ENCODE assay signal across 8 cellular contexts in genomic region chr22:20463324-20464095, GRCh38. TPM values are rescaled to one million over a fixed set of nuclear protein-coding genes. Genes with fewer than 3 reads are reported as not detected.
DNase-seq lines count a peak whose midpoint lies in the region; ATAC-seq and TF ChIP-seq lines count a peak whose summit lies in the region.

No MANE protein-coding gene starts in this region.

- 0 out of 2 replicates have a peak overlapping the region, but pooled peaks have one; percentile 9 for H3K4me3 ChIP-seq in BLaER1
- no peak overlapping the region for H3K4me3 ChIP-seq in sigmoid colon

- 39 to 80% methylated on average over 2 of the region's 2 CpGs for WGBS in sigmoid colon, 2 donors

- intact Hi-C loops in sigmoid colon (cut with DNase I), result no loop called here

- H3K27me3 ChIP-seq in BLaER1, result no peaks in the 10 kb centered on the region
- no peaks in the 10 kb centered on the region for H3K27me3 ChIP-seq in sigmoid colon

- peaks cover 42% of the 10 kb centered on the region for H3K4me1 ChIP-seq in BLaER1
- H3K4me1 ChIP-seq in sigmoid colon, result peaks cover 0 to 6% (median 2%) of the 10 kb centered on the region in 4 donors

- peak overlapping the region; percentile 59 for H3K4me3 Mint-ChIP-seq in activated CD4-positive, alpha-beta T cell treated with anti-CD3 and anti-CD28 coated beads, Interleukin-2, amount 10 ng/mL, durations not matched to agents 7 days and 5 days
- H3K4me3 Mint-ChIP-seq in immature natural killer cell, result peak overlapping the region; percentile 38 to 83 (median 69)

- no peaks in the 10 kb centered on the region for H4K20me1 ChIP-seq in BLaER1

- peak overlapping the region; percentile 76 for H3K4me2 ChIP-seq in BLaER1

- no peaks in the 10 kb centered on the region for H3K9me3 ChIP-seq in BLaER1
- no peaks in the 10 kb centered on the region for H3K9me3 ChIP-seq in KOPT-K1 (ENCODE audit: insufficient read depth, low read length, poor library complexity, severe bottlenecking)
- H3K9me3 ChIP-seq in sigmoid colon, result no peaks in the 10 kb centered on the region

- DNase-seq in activated CD4-positive, alpha-beta T cell treated with anti-CD3 and anti-CD28 coated beads, Interleukin-2, amount 10 ng/mL, durations not matched to agents 7 days and 5 days, result peak; percentile 57
- DNase-seq in immature natural killer cell, result peak; percentile 18 to 40 (median 27)
- no peak for DNase-seq in sigmoid colon
- no peak for DNase-seq in SHP77 (lab: John Stamatoyannopoulos, UW)
- DNase-seq in NCI-H2081 (lab: John Stamatoyannopoulos, UW), result no peak

- H3K36me3 Mint-ChIP-seq in activated CD4-positive, alpha-beta T cell treated with anti-CD3 and anti-CD28 coated beads, Interleukin-2, amount 10 ng/mL, durations not matched to agents 7 days and 5 days (ENCODE audit: low read depth), result peaks cover 55% of the 10 kb centered on the region
- peaks cover 6 to 28% (median 8%) of the 10 kb centered on the region in 3 donors for H3K36me3 Mint-ChIP-seq in immature natural killer cell

- H3K9ac ChIP-seq in BLaER1, result no peak overlapping the region; the same call in 1 of the 2 replicates

- peak overlapping the region; percentile 74 for H3K27ac ChIP-seq in BLaER1
- H3K27ac ChIP-seq in KOPT-K1 (ENCODE audit: low read depth, low read length, poor library complexity, severe bottlenecking), result peak overlapping the region; percentile 71
- H3K27ac ChIP-seq in sigmoid colon, result peak overlapping the region in 1 of 4 donors; percentile 11

- CTCF ChIA-PET in activated CD4-positive, alpha-beta T cell treated with anti-CD3 and anti-CD28 coated beads, Interleukin-2, amount 10 ng/mL, durations not matched to agents 7 days and 5 days (lab: Charles Lee), result interaction anchor here (0.6 to 2.1 kb wide), 7 partner anchors 10 to 106 kb away, joined by 3 to 10 read pairs (median 4); no protein-coding TSS in a partner anchor

- no peaks in the 10 kb centered on the region for H3K9me3 Mint-ChIP-seq in activated CD4-positive, alpha-beta T cell treated with anti-CD3 and anti-CD28 coated beads, Interleukin-2, amount 10 ng/mL, durations not matched to agents 7 days and 5 days
- H3K9me3 Mint-ChIP-seq in immature natural killer cell, result no peaks in the 10 kb centered on the region

- ATAC-seq in HG03439 (IDR thresholded peaks at IDR 0.05; ENCODE audit: unreplicated experiment), result no peak

- peak overlapping the region; percentile 100 for H3K27ac Mint-ChIP-seq in activated CD4-positive, alpha-beta T cell treated with anti-CD3 and anti-CD28 coated beads, Interleukin-2, amount 10 ng/mL, durations not matched to agents 7 days and 5 days
- peak overlapping the region; percentile 77 to 96 (median 95) for H3K27ac Mint-ChIP-seq in immature natural killer cell

- H3K27me3 Mint-ChIP-seq in activated CD4-positive, alpha-beta T cell treated with anti-CD3 and anti-CD28 coated beads, Interleukin-2, amount 10 ng/mL, durations not matched to agents 7 days and 5 days, result no peaks in the 10 kb centered on the region
- no peaks in the 10 kb centered on the region for H3K27me3 Mint-ChIP-seq in immature natural killer cell (ENCODE audit: low read depth in 3 of 3)

- H3K4me1 Mint-ChIP-seq in activated CD4-positive, alpha-beta T cell treated with anti-CD3 and anti-CD28 coated beads, Interleukin-2, amount 10 ng/mL, durations not matched to agents 7 days and 5 days, result peaks cover 60% of the 10 kb centered on the region
- H3K4me1 Mint-ChIP-seq in immature natural killer cell, result peaks cover 37 to 43% of the 10 kb centered on the region in 2 donors

- H3K36me3 ChIP-seq in BLaER1 (peaks cover 45% of the 10 kb centered on the region), KOPT-K1 (ENCODE audit: insufficient read depth, low read length) (peaks cover 14% of the 10 kb centered on the region), sigmoid colon (peaks cover 0 to 55% (median 15%) of the 10 kb centered on the region in 4 donors)

- no peak for TF ChIP-seq CTCF in sigmoid colon (IDR thresholded peaks at IDR 0.05)

- POLR2A ChIA-PET in activated CD4-positive, alpha-beta T cell treated with anti-CD3 and anti-CD28 coated beads, Interleukin-2, amount 10 ng/mL, durations not matched to agents 7 days and 5 days (lab: Charles Lee), result interaction anchor here (0.6 to 0.9 kb wide), 3 partner anchors 11 to 32 kb away, joined by 3 to 8 read pairs (median 3); partner anchors contain the start of gene KLHL22

- TF ChIP-seq POLR2A in sigmoid colon (IDR thresholded peaks at IDR 0.05), result no peak

- no peak for TF ChIP-seq EP300 in sigmoid colon (IDR thresholded peaks at IDR 0.05)

RNA-seq across cellular contexts. Expression of gene SCARF2, which starts 25.9 kb away (rescaled TPM):
- total RNA-seq in activated CD4-positive, alpha-beta T cell treated with anti-CD3 and anti-CD28 coated beads, Interleukin-2, amount 10 ng/mL, durations not matched to agents 7 days and 5 days, result 1 to 10 TPM; 1.1 to 1.2 TPM
- polyA plus RNA-seq in immature natural killer cell (under 1 TPM in 1 of 3 donors, not detected in 2; 0.48 TPM), sigmoid colon (1 to 10 TPM in 1 of 3 donors, under 1 TPM in 2; under 0.01 to 1.9 (median 0.46) TPM)
- 10 to 100 TPM in 3 of 4 donors, 1 to 10 TPM in 1; 6.4 to 12.8 (median 10.4) TPM for total RNA-seq in sigmoid colon

RNA-seq across cellular contexts. Expression of gene KLHL22, which starts 32.1 kb away (rescaled TPM):
- 10 to 100 TPM; 38.7 to 40.1 TPM for total RNA-seq in activated CD4-positive, alpha-beta T cell treated with anti-CD3 and anti-CD28 coated beads, Interleukin-2, amount 10 ng/mL, durations not matched to agents 7 days and 5 days
- 10 to 100 TPM; 12.8 to 26.3 (median 26.1) TPM for polyA plus RNA-seq in immature natural killer cell
- total RNA-seq in sigmoid colon, result 10 to 100 TPM; 26.4 to 39.6 (median 32.7) TPM
- 10 to 100 TPM in 1 of 3 donors, 1 to 10 TPM in 2; 5.4 to 14.0 (median 6.0) TPM for polyA plus RNA-seq in sigmoid colon

RNA-seq across cellular contexts. Expression of gene MED15, which starts 43.9 kb away (rescaled TPM):
- total RNA-seq in activated CD4-positive, alpha-beta T cell treated with anti-CD3 and anti-CD28 coated beads, Interleukin-2, amount 10 ng/mL, durations not matched to agents 7 days and 5 days, result 100 to 1,000 TPM; 141 to 182 TPM
- polyA plus RNA-seq in immature natural killer cell, result 10 to 100 TPM; 12.1 to 91.3 (median 23.0) TPM
- 10 to 100 TPM; 26.4 to 75.3 (median 34.9) TPM for total RNA-seq in sigmoid colon
- 10 to 100 TPM; 25.8 to 86.8 (median 37.5) TPM for polyA plus RNA-seq in sigmoid colon

Comparison
In these comparisons a context has a peak if more than half of its experiments do, and no peak if none do; other contexts are left out.
1. DNase-seq: peak in activated CD4-positive, alpha-beta T cell treated with anti-CD3 and anti-CD28 coated beads, Interleukin-2, amount 10 ng/mL, durations not matched to agents 7 days and 5 days (single experiment) and immature natural killer cell (3 of 3); none in sigmoid colon (single experiment), SHP77 (0 of 2) and NCI-H2081 (0 of 2).